In genomic region chr2:119263025-119263424, GRCh38 we compare ENCODE assay signal across 14 cellular contexts. TPM values are rescaled to one million over a fixed set of nuclear protein-coding genes. Genes with fewer than 3 reads are reported as not detected.
A peak's percentile ranks its signal among the peaks of the same experiment; 100 is the strongest.
DNase-seq lines count a peak whose midpoint lies in the region; ATAC-seq and TF ChIP-seq lines count a peak whose summit lies in the region.
"Had no signal": no experiment of that assay in that cellular context is flagged by ENCODE, and none has a peak within 500 bp of the region (broad histone marks: within the 10 kb centered on the region; RNA-seq: fewer than 3 reads in every experiment).

No MANE protein-coding gene starts in this region.

- no peak overlapping the region for H3K4me3 Mint-ChIP-seq in activated CD8-positive, alpha-beta memory T cell treated with anti-CD3 and anti-CD28 coated beads, Interleukin-2, amount 10 ng/mL, durations not matched to agents 7 days and 5 days
- no peak overlapping the region for H3K4me3 Mint-ChIP-seq in naive thymus-derived CD4-positive, alpha-beta T cell
- H3K4me3 Mint-ChIP-seq: CD4-positive, alpha-beta memory T cell had no signal

- no peaks in the 10 kb centered on the region for H3K9me3 ChIP-seq in naive thymus-derived CD4-positive, alpha-beta T cell (ENCODE audit: control insufficient read depth in 2 of 3, low read length in 3 of 3)
- H3K9me3 ChIP-seq: BLaER1 had no signal

- H3K36me3 Mint-ChIP-seq in activated CD8-positive, alpha-beta memory T cell treated with anti-CD3 and anti-CD28 coated beads, Interleukin-2, amount 10 ng/mL, durations not matched to agents 7 days and 5 days, result no peaks in the 10 kb centered on the region
- H3K36me3 Mint-ChIP-seq in naive thymus-derived CD4-positive, alpha-beta T cell, result no peaks in the 10 kb centered on the region
- H3K36me3 Mint-ChIP-seq: CD4-positive, alpha-beta memory T cell had no signal

- no peaks in the 10 kb centered on the region for H3K36me3 ChIP-seq in naive thymus-derived CD4-positive, alpha-beta T cell (ENCODE audit: control insufficient read depth in 2 of 3, insufficient read depth in 3 of 3, low read length in 3 of 3)

- H3K27me3 Mint-ChIP-seq in activated CD8-positive, alpha-beta memory T cell treated with anti-CD3 and anti-CD28 coated beads, Interleukin-2, amount 10 ng/mL, durations not matched to agents 7 days and 5 days, result peaks cover 2% of the 10 kb centered on the region
- H3K27me3 Mint-ChIP-seq in naive thymus-derived CD4-positive, alpha-beta T cell, result peaks cover 0 to 6% (median 4%) of the 10 kb centered on the region in 5 donors

- no peak overlapping the region for H3K27ac Mint-ChIP-seq in activated CD8-positive, alpha-beta memory T cell treated with anti-CD3 and anti-CD28 coated beads, Interleukin-2, amount 10 ng/mL, durations not matched to agents 7 days and 5 days
- no peak overlapping the region for H3K27ac Mint-ChIP-seq in naive thymus-derived CD4-positive, alpha-beta T cell

- H3K4me1 ChIP-seq in naive thymus-derived CD4-positive, alpha-beta T cell (ENCODE audit: control insufficient read depth in 2 of 2, insufficient read depth in 2 of 2, low read length in 2 of 2), result no peaks in the 10 kb centered on the region

- no peak overlapping the region for H3K4me3 ChIP-seq in HL-60 (replicated peaks; ENCODE audit: insufficient read depth, low read length)
- H3K4me3 ChIP-seq in naive thymus-derived CD4-positive, alpha-beta T cell (ENCODE audit: low read length), result no peak overlapping the region
- H3K4me3 ChIP-seq: BLaER1 had no signal

- H3K9me3 Mint-ChIP-seq in activated CD8-positive, alpha-beta memory T cell treated with anti-CD3 and anti-CD28 coated beads, Interleukin-2, amount 10 ng/mL, durations not matched to agents 7 days and 5 days (ENCODE audit: low read depth), result no peaks in the 10 kb centered on the region
- no peaks in the 10 kb centered on the region for H3K9me3 Mint-ChIP-seq in naive thymus-derived CD4-positive, alpha-beta T cell
- H3K9me3 Mint-ChIP-seq: CD14-positive monocyte had no signal

- CTCF ChIA-PET in activated CD8-positive, alpha-beta memory T cell treated with anti-CD3 and anti-CD28 coated beads, Interleukin-2, amount 10 ng/mL, durations not matched to agents 7 days and 5 days (lab: Charles Lee), result no interaction called here
- CTCF ChIA-PET in naive thymus-derived CD4-positive, alpha-beta T cell (lab: Charles Lee), result no interaction called here

- H3K27me3 ChIP-seq in HL-60 (ENCODE audit: insufficient read depth, poor library complexity, severe bottlenecking), result no peaks in the 10 kb centered on the region
- H3K27me3 ChIP-seq in naive thymus-derived CD4-positive, alpha-beta T cell (ENCODE audit: control insufficient read depth in 2 of 2, insufficient read depth in 2 of 2, low read length in 2 of 2), result no peaks in the 10 kb centered on the region
- H3K27me3 ChIP-seq: BLaER1 had no signal

- TF ChIP-seq CTCF in HL-60 (IDR thresholded peaks at IDR 0.05; ENCODE audit: insufficient read depth, low read length), result no peak

- no peaks in the 10 kb centered on the region for H3K4me1 Mint-ChIP-seq in activated CD8-positive, alpha-beta memory T cell treated with anti-CD3 and anti-CD28 coated beads, Interleukin-2, amount 10 ng/mL, durations not matched to agents 7 days and 5 days
- H3K4me1 Mint-ChIP-seq in naive thymus-derived CD4-positive, alpha-beta T cell, result peaks cover 0 to 2% (median 0%) of the 10 kb centered on the region in 7 donors
- H3K4me1 Mint-ChIP-seq: CD4-positive, alpha-beta memory T cell had no signal

- intact Hi-C loops in naive thymus-derived CD4-positive, alpha-beta T cell (cut with micrococcal nuclease), result no loop called here

- H3K27ac ChIP-seq in HL-60 (replicated peaks), result peak overlapping the region; percentile 72
- H3K27ac ChIP-seq in naive thymus-derived CD4-positive, alpha-beta T cell (ENCODE audit: low read depth, low read length), result no peak overlapping the region
- H3K27ac ChIP-seq: BLaER1 had no signal

- DNase-seq in activated CD8-positive, alpha-beta memory T cell treated with anti-CD3 and anti-CD28 coated beads, Interleukin-2, amount 10 ng/mL, durations not matched to agents 7 days and 5 days, result peak; percentile 31
- DNase-seq in activated CD8-positive, alpha-beta memory T cell treated with anti-CD3 and anti-CD28 coated beads, Interleukin-2, amount 50 U/mL, for 4 hours, result no peak
- DNase-seq in HL-60 (ENCODE audit: low read depth in 1 of 2, low spot score in 1 of 2) (peak in 1 of 2 experiments; percentile 7), DMS114 treated with DMSO at 0.1 percent for 48 hours (lab: John Stamatoyannopoulos, UW; ENCODE audit: unreplicated experiment) (no peak)
- no peak for DNase-seq in naive thymus-derived CD4-positive, alpha-beta T cell
- DNase-seq: 8988T; CD4-positive, alpha-beta memory T cell; DMS79 treated with DMSO at 0.1 percent for 48 hours; GF-D8; GOT3 had no signal

- no peak for ATAC-seq in activated CD8-positive, alpha-beta memory T cell treated with anti-CD3 and anti-CD28 coated beads, Interleukin-2, amount 10 ng/mL, durations not matched to agents 7 days and 5 days
- peak; percentile 8 for ATAC-seq in naive thymus-derived CD4-positive, alpha-beta T cell
- no peak for ATAC-seq in HG02884 (IDR thresholded peaks at IDR 0.05; ENCODE audit: unreplicated experiment)
- ATAC-seq in GM21737 (IDR thresholded peaks at IDR 0.05; ENCODE audit: unreplicated experiment), result no peak

- POLR2A ChIA-PET in naive thymus-derived CD4-positive, alpha-beta T cell (lab: Charles Lee), result no interaction called here

RNA-seq across cellular contexts. Expression of gene STEAP3, which starts 39.4 kb away (rescaled TPM):
- under 1 TPM; 0.15 to 0.68 TPM for total RNA-seq in activated CD8-positive, alpha-beta memory T cell treated with anti-CD3 and anti-CD28 coated beads, Interleukin-2, amount 10 ng/mL, durations not matched to agents 7 days and 5 days
- total RNA-seq in naive thymus-derived CD4-positive, alpha-beta T cell, result 1 to 10 TPM in 1 of 5 experiments, under 1 TPM in 4; 0.10 to 1.9 (median 0.16) TPM
- not detected for polyA plus RNA-seq in naive thymus-derived CD4-positive, alpha-beta T cell
- polyA plus RNA-seq: CD4-positive, alpha-beta memory T cell had no signal
